In genomic region chr1:212012034-212012740, GRCh38 we compare ENCODE assay signal across 8 cellular contexts. TPM values are rescaled to one million over a fixed set of nuclear protein-coding genes. Genes with fewer than 3 reads are reported as not detected.
DNase-seq lines count a peak whose midpoint lies in the region; ATAC-seq and TF ChIP-seq lines count a peak whose summit lies in the region.

No MANE protein-coding gene starts in this region.

- H3K36me3 Mint-ChIP-seq in activated naive CD4-positive, alpha-beta T cell treated with anti-CD3 and anti-CD28 coated beads, Interleukin-2, amount 50 U/mL, for 72 hours: peaks cover 0 to 6% of the 10 kb centered on the region in 2 donors

- ATAC-seq in GM21576 (IDR thresholded peaks at IDR 0.05; ENCODE audit: unreplicated experiment) (peak; percentile 97), HG02970 (IDR thresholded peaks at IDR 0.05; ENCODE audit: low FRiP score, unreplicated experiment) (no peak)
- peak; percentile 85 to 97 for ATAC-seq in activated naive CD4-positive, alpha-beta T cell treated with anti-CD3 and anti-CD28 coated beads, Interleukin-2, amount 50 U/mL, for 72 hours

- H3K27ac ChIP-seq in cardiac muscle cell: no peak overlapping the region

- TF ChIP-seq CTCF in cardiac muscle cell (IDR thresholded peaks at IDR 0.05; ENCODE audit: low read depth, low read length): peak; percentile 99

- no peaks in the 10 kb centered on the region for H3K27me3 ChIP-seq in cardiac muscle cell

- H3K36me3 ChIP-seq in cardiac muscle cell: peaks cover 12% of the 10 kb centered on the region

- DNase-seq in EH (ENCODE audit: low read depth) (peak; percentile 74), LHCN-M2 (ENCODE audit: low read depth) (peak; percentile 59), SK-N-DZ (ENCODE audit: low spot score) (peak; percentile 44), cardiac muscle cell (ENCODE audit: low read depth in 1 of 2, low spot score in 1 of 2) (peak; percentile 76 to 77), pulmonary artery endothelial cell (ENCODE audit: low read depth, low spot score) (peak; percentile 22)
- DNase-seq in activated naive CD4-positive, alpha-beta T cell treated with anti-CD3 and anti-CD28 coated beads, Interleukin-2, amount 50 U/mL, for 72 hours (ENCODE audit: low spot score in 2 of 2): peak in 1 of 2 donors; percentile 60

- no peaks in the 10 kb centered on the region for H3K4me1 ChIP-seq in cardiac muscle cell (ENCODE audit: low read depth)

- no peaks in the 10 kb centered on the region for H3K9me3 ChIP-seq in cardiac muscle cell (ENCODE audit: low read depth)

- H3K9me3 Mint-ChIP-seq in activated naive CD4-positive, alpha-beta T cell treated with anti-CD3 and anti-CD28 coated beads, Interleukin-2, amount 50 U/mL, for 72 hours: no peaks in the 10 kb centered on the region

- no peak overlapping the region for H3K27ac Mint-ChIP-seq in activated naive CD4-positive, alpha-beta T cell treated with anti-CD3 and anti-CD28 coated beads, Interleukin-2, amount 50 U/mL, for 72 hours

- H3K4me3 ChIP-seq in cardiac muscle cell: no peak overlapping the region

RNA-seq across cellular contexts. Expression of gene INTS7, which starts 23.2 kb away (rescaled TPM):
- total RNA-seq in LHCN-M2 (2014; rRNA removed): 15.0 and 17.7 TPM in 2 replicates
- polyA plus RNA-seq in LHCN-M2 (2012): 8.3 TPM
- polyA plus RNA-seq in SK-N-DZ (2014; cell fraction: cytosol; rRNA removed): 19.0 and 19.7 TPM in 2 replicates
- 19.9 and 24.6 TPM in 2 replicates for polyA plus RNA-seq in SK-N-DZ (2014; cell fraction: nucleus; rRNA removed)
- total RNA-seq in activated naive CD4-positive, alpha-beta T cell treated with anti-CD3 and anti-CD28 coated beads, Interleukin-2, amount 50 U/mL, for 72 hours: 10 to 100 TPM; 27.6 to 28.7 TPM
- total RNA-seq in cardiac muscle cell: 5.6 and 7.9 TPM in 2 replicates
- 11.3 and 12.9 TPM in 2 replicates for polyA plus RNA-seq in cardiac muscle cell
- 16.0 and 18.5 TPM in 2 replicates for total RNA-seq in pulmonary artery endothelial cell

RNA-seq across cellular contexts. Expression of gene DTL, which starts 23.4 kb away (rescaled TPM):
- total RNA-seq in LHCN-M2 (2014; rRNA removed) (38.5 and 40.1 TPM in 2 replicates), cardiac muscle cell (13.6 and 19.4 TPM in 2 replicates), pulmonary artery endothelial cell (11.1 and 24.5 TPM in 2 replicates)
- polyA plus RNA-seq in LHCN-M2 (2012): 16.5 TPM
- 48.3 and 50.2 TPM in 2 replicates for polyA plus RNA-seq in SK-N-DZ (2014; cell fraction: cytosol; rRNA removed)
- 31.3 and 34.2 TPM in 2 replicates for polyA plus RNA-seq in SK-N-DZ (2014; cell fraction: nucleus; rRNA removed)
- total RNA-seq in activated naive CD4-positive, alpha-beta T cell treated with anti-CD3 and anti-CD28 coated beads, Interleukin-2, amount 50 U/mL, for 72 hours: 100 to 1,000 TPM in 1 of 2 donors, 10 to 100 TPM in 1; 82.2 to 111 TPM
- 7.1 and 10.7 TPM in 2 replicates for polyA plus RNA-seq in cardiac muscle cell
